ENCODE assay signal across 11 cellular contexts in genomic region chr18:49162226-49162848, GRCh38.
DNase-seq lines count a peak whose midpoint lies in the region; ATAC-seq, FAIRE-seq and TF ChIP-seq lines count a peak whose summit lies in the region.
"Had no signal": no experiment of that assay in that cellular context is flagged by ENCODE, and none has a peak within 500 bp of the region (broad histone marks: within the 10 kb centered on the region; RNA-seq: fewer than 3 reads in every experiment).

No MANE protein-coding gene starts in this region.

- peaks cover 25% of the 10 kb centered on the region for H3K4me1 Mint-ChIP-seq in HFFc6 (ENCODE audit: low read depth)
- peaks cover 10% of the 10 kb centered on the region for H3K4me1 Mint-ChIP-seq in type B pancreatic cell (ENCODE audit: unreplicated experiment)

- H3K4me3 Mint-ChIP-seq in HFFc6 (no peak overlapping the region), type B pancreatic cell (no peak overlapping the region)

- FAIRE-seq in colon (lab: Jason Lieb, UNC): peak; percentile 14

- no peak overlapping the region for H3K27ac Mint-ChIP-seq in HFFc6
- no peak overlapping the region for H3K27ac Mint-ChIP-seq in type B pancreatic cell

- no peaks in the 10 kb centered on the region; the same call in 1 of the 2 replicates for H3K27me3 Mint-ChIP-seq in HFFc6 (ENCODE audit: insufficient read depth)
- H3K27me3 Mint-ChIP-seq in type B pancreatic cell: no peaks in the 10 kb centered on the region

- DNase-seq in OCI-M2 (lab: John Stamatoyannopoulos, UW; ENCODE audit: unreplicated experiment) (no peak), HFFc6 (no peak), type B pancreatic cell (ENCODE audit: extremely low spot score, unreplicated experiment) (no peak)
- DNase-seq in activated naive CD4-positive, alpha-beta T cell treated with anti-CD3 and anti-CD28 coated beads, Interleukin-2, amount 50 U/mL, for 16 hours: no peak
- DNase-seq: activated CD4-positive, alpha-beta T cell treated with anti-CD3 and anti-CD28 coated beads for 1 hour; aorta had no signal

- H3K36me3 Mint-ChIP-seq in HFFc6 (ENCODE audit: low read depth) (peaks cover 21% of the 10 kb centered on the region), type B pancreatic cell (peaks cover 11% of the 10 kb centered on the region)

- H3K9me3 Mint-ChIP-seq in HFFc6 (peaks cover 10% of the 10 kb centered on the region), type B pancreatic cell (peaks cover 14% of the 10 kb centered on the region)

- ATAC-seq in GM18511 (IDR thresholded peaks at IDR 0.05; ENCODE audit: unreplicated experiment) (peak; percentile 73), GM21423 (IDR thresholded peaks at IDR 0.05; ENCODE audit: unreplicated experiment) (peak; percentile 63), HG03175 (IDR thresholded peaks at IDR 0.05; ENCODE audit: unreplicated experiment) (peak; percentile 60)
- ATAC-seq: gastroesophageal sphincter had no signal

- TF ChIP-seq CTCF in HFFc6 (IDR thresholded peaks at IDR 0.05): no peak
- no peak for TF ChIP-seq CTCF in type B pancreatic cell (conservative IDR thresholded peaks at IDR 0.05)
